In genomic region chr5:173775261-173775660, GRCh38 we compare ENCODE assay signal across 17 cellular contexts.
"Had no signal": no experiment of that assay in that cellular context is flagged by ENCODE, and none has a peak within 500 bp of the region (broad histone marks: within the 10 kb centered on the region; RNA-seq: fewer than 3 reads in every experiment).

No MANE protein-coding gene starts in this region.

- H3K4me1 Mint-ChIP-seq: stimulated activated effector memory CD8-positive, alpha-beta T cell treated with anti-CD3 and anti-CD28 coated beads, Interleukin-12 subunit alpha, Interleukin-12 subunit beta, amount 100 ng/mL, for 72 hours had no signal

- H3K27ac Mint-ChIP-seq: progenitor cell of endocrine pancreas; stimulated activated effector memory CD8-positive, alpha-beta T cell treated with anti-CD3 and anti-CD28 coated beads, Interleukin-12 subunit alpha, Interleukin-12 subunit beta, amount 100 ng/mL, for 72 hours; type B pancreatic cell had no signal

- H3K36me3 ChIP-seq: heart left ventricle, suprapubic skin, thyroid gland had no signal

- H3K36me3 Mint-ChIP-seq: naive thymus-derived CD4-positive, alpha-beta T cell; stimulated activated effector memory CD8-positive, alpha-beta T cell treated with anti-CD3 and anti-CD28 coated beads, Interleukin-12 subunit alpha, Interleukin-12 subunit beta, amount 100 ng/mL, for 72 hours; type B pancreatic cell had no signal

- H3K27me3 ChIP-seq: heart left ventricle, suprapubic skin, thyroid gland had no signal

- H3K27me3 Mint-ChIP-seq: type B pancreatic cell had no signal

- H3K4me3 ChIP-seq: coronary artery, heart left ventricle, suprapubic skin, thyroid gland had no signal

- H3K27ac ChIP-seq: coronary artery, suprapubic skin, thyroid gland had no signal

- H3K9me3 Mint-ChIP-seq: naive thymus-derived CD4-positive, alpha-beta T cell; stimulated activated effector memory CD8-positive, alpha-beta T cell treated with anti-CD3 and anti-CD28 coated beads, Interleukin-12 subunit alpha, Interleukin-12 subunit beta, amount 100 ng/mL, for 72 hours had no signal

- H3K9me3 ChIP-seq: heart left ventricle, suprapubic skin, thyroid gland had no signal

- ATAC-seq: esophagus mucosa; left colon; naive thymus-derived CD4-positive, alpha-beta T cell; right cardiac atrium; stimulated activated effector memory CD8-positive, alpha-beta T cell treated with anti-CD3 and anti-CD28 coated beads, Interleukin-12 subunit alpha, Interleukin-12 subunit beta, amount 100 ng/mL, for 72 hours; stimulated activated naive CD8-positive, alpha-beta T cell treated with anti-CD3 and anti-CD28 coated beads, Interleukin-15, Interleukin-2, amounts not matched to agents 100 U/mL and 50 U/mL, for 24 hours had no signal

- DNase-seq: effector memory CD4-positive, alpha-beta T cell; heart left ventricle; left colon; mammary epithelial cell; naive thymus-derived CD4-positive, alpha-beta T cell; right cardiac atrium; small intestine; stimulated activated CD4-positive, alpha-beta T cell treated with anti-CD3 and anti-CD28 coated beads, Interleukin-4, amount 100 ng/mL, for 1 hour; stimulated activated CD8-positive, alpha-beta memory T cell treated with anti-CD3 and anti-CD28 coated beads, Interleukin-4, amount 100 ng/mL, for 48 hours; stimulated activated naive CD8-positive, alpha-beta T cell treated with anti-CD3 and anti-CD28 coated beads, Interleukin-15, Interleukin-2, amounts not matched to agents 100 U/mL and 50 U/mL, for 24 hours; thyroid gland had no signal

- H3K4me3 Mint-ChIP-seq: naive thymus-derived CD4-positive, alpha-beta T cell; stimulated activated effector memory CD8-positive, alpha-beta T cell treated with anti-CD3 and anti-CD28 coated beads, Interleukin-12 subunit alpha, Interleukin-12 subunit beta, amount 100 ng/mL, for 72 hours; type B pancreatic cell had no signal

- H3K4me1 ChIP-seq: suprapubic skin, thyroid gland had no signal
